8 cellular contexts compared by ENCODE assay signal in the genomic region with DNA sequence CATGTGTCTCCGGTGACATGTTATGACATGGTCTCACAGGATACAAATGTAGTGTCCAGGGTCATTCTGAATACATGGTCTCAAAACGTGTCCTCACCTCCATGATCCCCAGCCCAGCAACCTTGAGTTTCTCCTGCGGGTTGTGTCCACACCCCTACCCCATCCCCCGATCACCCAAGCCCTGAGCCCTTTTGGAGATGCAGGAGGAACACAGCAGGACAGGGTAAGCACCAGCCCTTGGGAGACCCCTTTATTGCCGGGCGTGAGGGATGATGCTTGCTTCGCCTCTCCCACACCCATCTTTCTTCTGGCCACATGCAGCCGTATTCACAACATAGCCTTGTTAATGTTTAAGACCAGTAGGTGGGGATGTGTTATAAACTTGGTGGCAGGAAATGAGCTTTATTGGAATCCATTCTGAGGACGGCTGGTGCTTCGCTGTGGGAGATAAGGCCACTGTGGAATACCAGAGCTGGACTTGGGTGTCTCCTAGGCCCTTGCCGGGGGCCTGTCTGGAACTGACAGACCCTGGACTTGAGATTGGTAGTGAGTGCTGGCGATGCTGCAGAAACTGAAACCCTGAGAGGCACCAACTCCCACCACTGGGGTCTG. TPM values are rescaled to one million over a fixed set of nuclear protein-coding genes. Genes with fewer than 3 reads are reported as not detected.
DNase-seq lines count a peak whose midpoint lies in the region; ATAC-seq, FAIRE-seq and TF ChIP-seq lines count a peak whose summit lies in the region.

No MANE protein-coding gene starts in this region.

- no peak for TF ChIP-seq POLR2A in H54 (IDR thresholded peaks at IDR 0.05; ENCODE audit: low read depth, low read length)
- TF ChIP-seq POLR2A in lower leg skin (IDR thresholded peaks at IDR 0.05), result no peak
- no peak for TF ChIP-seq POLR2A in suprapubic skin (IDR thresholded peaks at IDR 0.05)

- TF ChIP-seq CTCF in lower leg skin (IDR thresholded peaks at IDR 0.05) (no peak), suprapubic skin (IDR thresholded peaks at IDR 0.05) (no peak)

- FAIRE-seq in H54 (lab: Jason Lieb, UNC), result no peak

- no peaks in the 10 kb centered on the region for H3K9me3 ChIP-seq in suprapubic skin

- intact Hi-C loops in lower leg skin (cut with DNase I; ENCODE audit: low total_unique reads), result no loop called here

- H3K27ac ChIP-seq in suprapubic skin, result no peak overlapping the region

- no peak overlapping the region for H3K4me3 ChIP-seq in lower leg skin (ENCODE audit: low read depth, poor library complexity, severe bottlenecking)
- no peak overlapping the region for H3K4me3 ChIP-seq in suprapubic skin

- peaks cover 86% of the 10 kb centered on the region for H3K27me3 ChIP-seq in suprapubic skin

- TF ChIP-seq EP300 in suprapubic skin (IDR thresholded peaks at IDR 0.05), result no peak

- peaks cover 24% of the 10 kb centered on the region for H3K4me1 ChIP-seq in suprapubic skin

- 29 to 31% methylated on average over 9 to 12 of the region's 12 CpGs for WGBS in lower leg skin, 2 donors
- WGBS in suprapubic skin, result 40% methylated on average over 12 of the region's 12 CpGs

- no peaks in the 10 kb centered on the region for H3K36me3 ChIP-seq in suprapubic skin

- ATAC-seq in GM21786 (IDR thresholded peaks at IDR 0.05; ENCODE audit: unreplicated experiment), result no peak

- DNase-seq in AG08396 (ENCODE audit: low spot score) (peak; percentile 38), H54 (ENCODE audit: insufficient read length, low spot score) (peak; percentile 28), RKO (ENCODE audit: low spot score) (peak; percentile 26), hepatic stellate cell (ENCODE audit: low spot score) (peak; percentile 38), lower leg skin (ENCODE audit: low spot score in 2 of 2) (no peak), suprapubic skin (ENCODE audit: low spot score in 2 of 2) (no peak)
- no peak for DNase-seq in effector CD4-positive, alpha-beta T cell

RNA-seq across cellular contexts. Expression of gene TMEM132E, which starts 5.5 kb away (rescaled TPM):
- total RNA-seq in lower leg skin (under 1 TPM in 1 of 4 donors, not detected in 3; 0.10 TPM), suprapubic skin (under 1 TPM in 1 of 4 donors, not detected in 3; 0.08 TPM)

Comparison
In these comparisons a context has a peak if more than half of its experiments do, and no peak if none do; other contexts are left out.
1. DNase-seq: peak in AG08396 (single experiment), H54 (single experiment), RKO (single experiment) and hepatic stellate cell (single experiment); none in lower leg skin (0 of 2), effector CD4-positive, alpha-beta T cell (single experiment) and suprapubic skin (0 of 2).